13 cellular contexts compared by ENCODE assay signal in the genomic region with DNA sequence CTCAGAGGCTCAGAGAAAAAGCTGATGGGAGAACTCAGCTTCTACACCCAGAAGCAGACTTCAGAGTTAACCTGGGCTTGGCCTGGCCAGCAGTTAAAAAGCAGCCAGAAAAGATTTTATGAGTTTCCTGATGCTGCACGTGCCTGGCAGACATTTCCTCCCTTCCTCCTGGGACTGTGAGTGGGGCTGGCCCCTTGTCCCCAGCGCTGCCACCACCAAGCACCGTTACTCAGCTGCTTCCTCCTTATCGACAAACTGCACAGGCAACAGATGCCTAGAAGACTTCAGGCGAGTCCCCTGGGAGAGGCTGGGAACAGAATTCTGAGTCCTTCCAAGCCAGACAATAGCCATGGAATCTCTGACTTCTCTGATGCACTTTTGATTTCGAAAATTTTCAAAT. TPM values are rescaled to one million over a fixed set of nuclear protein-coding genes. Genes with fewer than 3 reads are reported as not detected.
DNase-seq lines count a peak whose midpoint lies in the region; FAIRE-seq and TF ChIP-seq lines count a peak whose summit lies in the region.
"Had no signal": no experiment of that assay in that cellular context is flagged by ENCODE, and none has a peak within 500 bp of the region (broad histone marks: within the 10 kb centered on the region; RNA-seq: fewer than 3 reads in every experiment).

No MANE protein-coding gene starts in this region.

- peak; percentile 68 for DNase-seq in D341Med (ENCODE audit: low spot score)
- peak; percentile 37 for DNase-seq in Jurkat, Clone E6-1 (ENCODE audit: low read depth, low spot score)
- peak; percentile 49 for DNase-seq in brain microvascular endothelial cell
- peak; percentile 28 for DNase-seq in nephron progenitor cell
- no peak for DNase-seq in H54 (ENCODE audit: insufficient read length, low spot score)
- DNase-seq in HK-2 (ENCODE audit: unreplicated experiment) = no peak
- DNase-seq in activated CD4-positive, alpha-beta memory T cell treated with anti-CD3 and anti-CD28 coated beads, Interleukin-2, amount 10 ng/mL, durations not matched to agents 7 days and 5 days = no peak
- DNase-seq in DMS79 (lab: John Stamatoyannopoulos, UW) = no peak
- DNase-seq: activated CD8-positive, alpha-beta memory T cell treated with anti-CD3 and anti-CD28 coated beads for 24 hours; NCI-H187 treated with DMSO at 0.1 percent for 48 hours had no signal

- H3K4me1 Mint-ChIP-seq in nephron progenitor cell = peaks cover 81% of the 10 kb centered on the region
- no peaks in the 10 kb centered on the region for H3K4me1 Mint-ChIP-seq in activated CD4-positive, alpha-beta memory T cell treated with anti-CD3 and anti-CD28 coated beads, Interleukin-2, amount 10 ng/mL, durations not matched to agents 7 days and 5 days

- H3K4me3 Mint-ChIP-seq in nephron progenitor cell = peak overlapping the region; percentile 49
- no peak overlapping the region for H3K4me3 Mint-ChIP-seq in activated CD4-positive, alpha-beta memory T cell treated with anti-CD3 and anti-CD28 coated beads, Interleukin-2, amount 10 ng/mL, durations not matched to agents 7 days and 5 days

- peak overlapping the region; percentile 99 for H3K27ac ChIP-seq in brain microvascular endothelial cell

- H3K27me3 ChIP-seq in brain microvascular endothelial cell (replicated peaks) = no peaks in the 10 kb centered on the region

- no peaks in the 10 kb centered on the region for H3K27me3 Mint-ChIP-seq in nephron progenitor cell (ENCODE audit: low read depth, poor library complexity)
- peaks cover 10% of the 10 kb centered on the region for H3K27me3 Mint-ChIP-seq in activated CD4-positive, alpha-beta memory T cell treated with anti-CD3 and anti-CD28 coated beads, Interleukin-2, amount 10 ng/mL, durations not matched to agents 7 days and 5 days

- POLR2A ChIA-PET in activated CD4-positive, alpha-beta memory T cell treated with anti-CD3 and anti-CD28 coated beads, Interleukin-2, amount 10 ng/mL, durations not matched to agents 7 days and 5 days (lab: Charles Lee) = no interaction called here

- H3K4me3 ChIP-seq in Jurkat, Clone E6-1 (ENCODE audit: low read length) = 0 out of 2 replicates have a peak overlapping the region, but pooled peaks have one; percentile 28
- no peak overlapping the region for H3K4me3 ChIP-seq in brain microvascular endothelial cell (ENCODE audit: low read depth, low read length)

- TF ChIP-seq CTCF in brain microvascular endothelial cell (IDR thresholded peaks at IDR 0.05; ENCODE audit: low read depth, low read length, missing control alignments) (no peak), nephron progenitor cell (IDR thresholded peaks at IDR 0.05) (no peak)

- peaks cover 30% of the 10 kb centered on the region for H3K36me3 Mint-ChIP-seq in nephron progenitor cell (ENCODE audit: low read depth)
- H3K36me3 Mint-ChIP-seq in activated CD4-positive, alpha-beta memory T cell treated with anti-CD3 and anti-CD28 coated beads, Interleukin-2, amount 10 ng/mL, durations not matched to agents 7 days and 5 days (ENCODE audit: low read depth) = no peaks in the 10 kb centered on the region

- peak overlapping the region; percentile 96 for H3K27ac Mint-ChIP-seq in nephron progenitor cell
- H3K27ac Mint-ChIP-seq in activated CD4-positive, alpha-beta memory T cell treated with anti-CD3 and anti-CD28 coated beads, Interleukin-2, amount 10 ng/mL, durations not matched to agents 7 days and 5 days = no peak overlapping the region

- in situ Hi-C loops in brain microvascular endothelial cell (cut with HindIII; ENCODE audit: low pct_ligation_motif_present, low sequenced_read_pairs) = no loop called here

- no peaks in the 10 kb centered on the region for H3K9me3 Mint-ChIP-seq in nephron progenitor cell
- no peaks in the 10 kb centered on the region for H3K9me3 Mint-ChIP-seq in activated CD4-positive, alpha-beta memory T cell treated with anti-CD3 and anti-CD28 coated beads, Interleukin-2, amount 10 ng/mL, durations not matched to agents 7 days and 5 days

- FAIRE-seq in H54 (lab: Jason Lieb, UNC) = no peak
- FAIRE-seq: H1 had no signal

- no peaks in the 10 kb centered on the region for H3K36me3 ChIP-seq in brain microvascular endothelial cell (replicated peaks)

- no peak for TF ChIP-seq POLR2A in H54 (IDR thresholded peaks at IDR 0.05; ENCODE audit: low read depth, low read length)

- CTCF ChIA-PET in activated CD4-positive, alpha-beta memory T cell treated with anti-CD3 and anti-CD28 coated beads, Interleukin-2, amount 10 ng/mL, durations not matched to agents 7 days and 5 days (lab: Charles Lee) = no interaction called here

RNA-seq across cellular contexts. Expression of gene FABP6, which starts 33.4 kb away (rescaled TPM):
- 3.6 TPM for polyA plus RNA-seq in Jurkat, Clone E6-1 (2012; ENCODE audit: insufficient read depth, insufficient read length)
- total RNA-seq in activated CD4-positive, alpha-beta memory T cell treated with anti-CD3 and anti-CD28 coated beads, Interleukin-2, amount 10 ng/mL, durations not matched to agents 7 days and 5 days = not detected
- total RNA-seq: fibroblast of lung, pulmonary artery endothelial cell had no signal
- polyA plus RNA-seq: fibroblast of lung had no signal

RNA-seq across cellular contexts. Expression of gene CCNJL, which starts 49.7 kb away (rescaled TPM):
- 10.4 TPM for polyA plus RNA-seq in Jurkat, Clone E6-1 (2012; ENCODE audit: insufficient read depth, insufficient read length)
- total RNA-seq in activated CD4-positive, alpha-beta memory T cell treated with anti-CD3 and anti-CD28 coated beads, Interleukin-2, amount 10 ng/mL, durations not matched to agents 7 days and 5 days = not detected
- total RNA-seq: fibroblast of lung had no signal

Comparison
In these comparisons a context has a peak if more than half of its experiments do, and no peak if none do; other contexts are left out.
1. DNase-seq: peak in D341Med (single experiment), Jurkat, Clone E6-1 (single experiment), brain microvascular endothelial cell (single experiment) and nephron progenitor cell (single experiment); none in H54 (single experiment), HK-2 (single experiment), activated CD4-positive, alpha-beta memory T cell treated with anti-CD3 and anti-CD28 coated beads, Interleukin-2, amount 10 ng/mL, durations not matched to agents 7 days and 5 days (single experiment) and DMS79 (single experiment).